16 cellular contexts compared by ENCODE assay signal in genomic region chr11:8089791-8090510, GRCh38. TPM values are rescaled to one million over a fixed set of nuclear protein-coding genes. Genes with fewer than 3 reads are reported as not detected.
DNase-seq lines count a peak whose midpoint lies in the region; FAIRE-seq and TF ChIP-seq lines count a peak whose summit lies in the region.
"Had no signal": no experiment of that assay in that cellular context is flagged by ENCODE, and none has a peak within 500 bp of the region (broad histone marks: within the 10 kb centered on the region; RNA-seq: fewer than 3 reads in every experiment).

No MANE protein-coding gene starts in this region.

- H3K4me3 ChIP-seq in bronchial epithelial cell (ENCODE audit: low read depth, low read length) (no peak overlapping the region), keratinocyte (ENCODE audit: control insufficient read depth in 2 of 3, extremely low read depth in 1 of 3, insufficient read depth in 2 of 3, low read depth in 1 of 3, low read length in 3 of 3) (no peak overlapping the region), small intestine (ENCODE audit: low read depth in 1 of 2, low read length in 2 of 2) (no peak overlapping the region), thyroid gland (replicated peaks in 1 of 3) (no peak overlapping the region)

- H2AFZ ChIP-seq in keratinocyte (ENCODE audit: control insufficient read depth, low read length) = peak overlapping the region; percentile 2

- H3K9ac ChIP-seq in keratinocyte (ENCODE audit: control insufficient read depth, extremely low read depth, insufficient read depth, low read length) = no peak overlapping the region

- no peak overlapping the region for H3K27ac ChIP-seq in keratinocyte (ENCODE audit: control insufficient read depth, insufficient read depth, low read length)
- H3K27ac ChIP-seq in small intestine (ENCODE audit: low read depth in 1 of 2, low read length in 1 of 2) = no peak overlapping the region
- no peak overlapping the region for H3K27ac ChIP-seq in thyroid gland

- no peak for TF ChIP-seq POLR2A in thyroid gland (IDR thresholded peaks at IDR 0.05)

- intact Hi-C loops in thyroid gland (cut with DNase I) = loop anchor here (5.0 to 10.0 kb wide), 3 partner anchors 58 to 195 kb away; no protein-coding TSS in a partner anchor

- no peaks in the 10 kb centered on the region for H3K9me3 ChIP-seq in keratinocyte (ENCODE audit: control insufficient read depth, low read depth, low read length)
- H3K9me3 ChIP-seq in small intestine (ENCODE audit: control insufficient read depth, low read depth) = no peaks in the 10 kb centered on the region
- no peaks in the 10 kb centered on the region for H3K9me3 ChIP-seq in thyroid gland

- H3K79me2 ChIP-seq in keratinocyte (ENCODE audit: control insufficient read depth, insufficient read depth, low read length) = no peaks in the 10 kb centered on the region

- no peaks in the 10 kb centered on the region for H3K9me1 ChIP-seq in keratinocyte (ENCODE audit: control insufficient read depth, extremely low read depth, insufficient read depth, low read length)

- H3K36me3 ChIP-seq in bronchial epithelial cell (ENCODE audit: control insufficient read depth, insufficient read depth, low read length) = no peaks in the 10 kb centered on the region
- H3K36me3 ChIP-seq in keratinocyte (ENCODE audit: control insufficient read depth in 2 of 2, extremely low read depth in 1 of 2, insufficient read depth in 2 of 2, low read length in 2 of 2) = no peaks in the 10 kb centered on the region
- H3K36me3 ChIP-seq in small intestine (ENCODE audit: control insufficient read depth in 2 of 2, insufficient read depth in 2 of 2, low read length in 2 of 2) = no peaks in the 10 kb centered on the region
- no peaks in the 10 kb centered on the region for H3K36me3 ChIP-seq in thyroid gland

- no peak overlapping the region for H3K4me2 ChIP-seq in keratinocyte (ENCODE audit: control insufficient read depth, extremely low read depth, insufficient read depth, low read depth, low read length)

- dilution Hi-C loops in keratinocyte (cut with MboI; ENCODE audit: extremely low pct_ligation_motif_present, low sequenced_read_pairs) = no loop called here

- in situ Hi-C loops in GM13976 (cut with MboI; ENCODE audit: low sequenced_read_pairs, unreplicated experiment) = loop anchor here (10.0 kb wide), 1 partner anchor 85 kb away; no protein-coding TSS in a partner anchor

- H3K4me1 ChIP-seq in keratinocyte (ENCODE audit: control insufficient read depth, extremely low read depth, insufficient read depth, low read length) (peaks cover 5% of the 10 kb centered on the region), small intestine (ENCODE audit: control insufficient read depth in 2 of 2, insufficient read depth in 1 of 2, low read depth in 1 of 2, low read length in 1 of 2) (peaks cover 0 to 5% of the 10 kb centered on the region in 2 donors), thyroid gland (peaks cover 0 to 7% of the 10 kb centered on the region in 2 donors)

- FAIRE-seq in bronchial epithelial cell (lab: Jason Lieb, UNC) (no peak), keratinocyte (lab: Jason Lieb, UNC) (peak; percentile 20), small intestine (lab: Jason Lieb, UNC) (no peak)
- FAIRE-seq: GM18507 had no signal

- TF ChIP-seq CTCF in GM13976 (IDR thresholded peaks at IDR 0.05; ENCODE audit: borderline replicate concordance, control extremely low read depth, extremely low read depth, insufficient read depth, missing control alignments) = no peak
- no peak for TF ChIP-seq CTCF in bronchial epithelial cell (IDR thresholded peaks at IDR 0.05; ENCODE audit: insufficient read depth, low read length, severe bottlenecking)
- no peak for TF ChIP-seq CTCF in keratinocyte (optimal IDR thresholded peaks at IDR 0.05 in 1 of 3, IDR thresholded peaks at IDR 0.05 in 1 of 3, conservative IDR thresholded peaks at IDR 0.05 in 1 of 3; ENCODE audit: extremely low read depth in 1 of 3, insufficient read depth in 2 of 3, low read length in 3 of 3)
- no peak for TF ChIP-seq CTCF in thyroid gland (IDR thresholded peaks at IDR 0.05)

- DNase-seq in GM13976 (ENCODE audit: low spot score) = peak; percentile 24
- peak; percentile 68 for DNase-seq in bronchial epithelial cell (ENCODE audit: low read depth)
- no peak for DNase-seq in keratinocyte (ENCODE audit: low read depth, low spot score)
- peak; percentile 40 for DNase-seq in small intestine
- no peak for DNase-seq in LoVo (ENCODE audit: low spot score)
- no peak for DNase-seq in NK-92 (lab: John Stamatoyannopoulos, UW; ENCODE audit: unreplicated experiment)
- DNase-seq in thyroid gland = no peak
- DNase-seq: DMS79 treated with DMSO at 0.1 percent for 48 hours, GF-D8, NCI-H2029, NCI-H446 treated with DMSO at 0.1 percent for 48 hours, SHP77 had no signal

- 60 to 86% (median 66%) methylated on average over 16 to 17 of the region's 17 CpGs for WGBS in small intestine, 3 donors
- 98 to 100% methylated on average over 3 to 6 of the region's 17 CpGs for WGBS in thyroid gland, 2 donors

- H4K20me1 ChIP-seq in keratinocyte (ENCODE audit: control insufficient read depth, extremely low read depth, insufficient read depth, low read length) = no peaks in the 10 kb centered on the region

- H3K27me3 ChIP-seq in bronchial epithelial cell (ENCODE audit: control insufficient read depth, insufficient read depth, low read length) (peaks cover 4% of the 10 kb centered on the region), keratinocyte (ENCODE audit: control insufficient read depth, extremely low read depth, insufficient read depth, low read length) (no peaks in the 10 kb centered on the region), small intestine (ENCODE audit: control insufficient read depth in 2 of 2, insufficient read depth in 2 of 2, low read length in 2 of 2) (no peaks in the 10 kb centered on the region), thyroid gland (no peaks in the 10 kb centered on the region)

RNA-seq across cellular contexts. Expression of gene TUB, which starts 8.9 kb away (rescaled TPM):
- total RNA-seq in bronchial epithelial cell (0.13 and 0.26 TPM in 2 replicates), thyroid gland (10 to 100 TPM; 16.3 to 25.8 (median 22.7) TPM)
- polyA plus RNA-seq in keratinocyte (0.40 to 0.97 TPM (median 0.84 TPM) in 3 replicates), small intestine (1 to 10 TPM in 1 of 3 donors, under 1 TPM in 1, not detected in 1; 0.54 to 3.5 TPM)
- 0.10 TPM for polyA plus RNA-seq in keratinocyte (2011; ENCODE audit: low read depth)
- polyA plus RNA-seq in keratinocyte (2011; cell fraction: cytosol; rRNA removed) = 0.45 and 0.55 TPM in 2 replicates
- polyA plus RNA-seq in keratinocyte (2011; cell fraction: nucleus; rRNA removed) = 0.92 and 1.1 TPM in 2 replicates
- polyA plus RNA-seq in keratinocyte (2012; ENCODE audit: low replicate concordance) = 0.14 and 0.87 TPM in 2 replicates
- polyA minus RNA-seq in keratinocyte = 0.53 to 2.0 TPM (median 0.83 TPM) in 3 replicates
- 1.3 TPM for polyA minus RNA-seq in keratinocyte (2011; cell fraction: cytosol; rRNA and poly(A)+ RNA removed)
- polyA minus RNA-seq in keratinocyte (2011; cell fraction: nucleus; rRNA and poly(A)+ RNA removed) = 0.32 and 0.62 TPM in 2 replicates
- total RNA-seq: HT-29 had no signal
- polyA plus RNA-seq: CD14-positive monocyte; CD8-positive, alpha-beta memory T cell had no signal

Comparison
In these comparisons a context has a peak if more than half of its experiments do, and no peak if none do; other contexts are left out.
1. DNase-seq: peak in GM13976 (single experiment), bronchial epithelial cell (single experiment) and small intestine (single experiment); none in keratinocyte (single experiment), LoVo (single experiment), NK-92 (single experiment) and thyroid gland (0 of 2).
2. RNA of gene TUB, which starts 8.9 kb away (total RNA-seq): 16.3 to 25.8 TPM in thyroid gland; 0.13 to 0.26 TPM in bronchial epithelial cell; every median in the first group is over 10 times any median in the second.